Comparison of ENCODE assay signal across 19 cellular contexts in genomic region chr21:42560517-42561179, GRCh38. TPM values are rescaled to one million over a fixed set of nuclear protein-coding genes. Genes with fewer than 3 reads are reported as not detected.
DNase-seq lines count a peak whose midpoint lies in the region; ATAC-seq and TF ChIP-seq lines count a peak whose summit lies in the region.
"Had no signal": no experiment of that assay in that cellular context is flagged by ENCODE, and none has a peak within 500 bp of the region (broad histone marks: within the 10 kb centered on the region; RNA-seq: fewer than 3 reads in every experiment).

No MANE protein-coding gene starts in this region.

- no peaks in the 10 kb centered on the region for H4K20me1 ChIP-seq in SU-DHL-6 (ENCODE audit: low read depth, low read length)

- H3K36me3 Mint-ChIP-seq in activated naive CD4-positive, alpha-beta T cell treated with anti-CD3 and anti-CD28 coated beads, Interleukin-2, amount 10 ng/mL, durations not matched to agents 7 days and 5 days: peaks cover 17% of the 10 kb centered on the region
- no peaks in the 10 kb centered on the region for H3K36me3 Mint-ChIP-seq in neural crest cell (ENCODE audit: low read depth)

- no peak for ATAC-seq in GM21825 (IDR thresholded peaks at IDR 0.05; ENCODE audit: unreplicated experiment)
- no peak for ATAC-seq in HG02642 (IDR thresholded peaks at IDR 0.05; ENCODE audit: poor library complexity, unreplicated experiment)
- ATAC-seq: heart right ventricle, left ventricle myocardium superior had no signal

- peak overlapping the region; percentile 70 for H3K9ac ChIP-seq in SU-DHL-6 (ENCODE audit: low read length)

- no peaks in the 10 kb centered on the region for H3K9me2 ChIP-seq in SU-DHL-6 (replicated peaks; ENCODE audit: insufficient read depth, low read length)

- no peak overlapping the region for H3K4me3 Mint-ChIP-seq in activated naive CD4-positive, alpha-beta T cell treated with anti-CD3 and anti-CD28 coated beads, Interleukin-2, amount 10 ng/mL, durations not matched to agents 7 days and 5 days
- no peak overlapping the region for H3K4me3 Mint-ChIP-seq in neural crest cell
- H3K4me3 Mint-ChIP-seq: dendritic cell treated with granulocyte-macrophage colony-stimulating factor and Interleukin-4, amounts not matched to agents 40 ng/mL and 50 ng/mL, for 4 days had no signal

- no peaks in the 10 kb centered on the region for H3K27me3 ChIP-seq in SU-DHL-6 (ENCODE audit: low read length)
- H3K27me3 ChIP-seq: heart right ventricle, uterus had no signal

- TF ChIP-seq CTCF in SU-DHL-6 (IDR thresholded peaks at IDR 0.05; ENCODE audit: insufficient read depth, low read length, poor library complexity, severe bottlenecking) (no peak), neural crest cell (conservative IDR thresholded peaks at IDR 0.05) (no peak)

- peaks cover 16% of the 10 kb centered on the region; the same call in 1 of the 2 replicates for H3K79me2 ChIP-seq in SU-DHL-6 (ENCODE audit: insufficient read depth, low read length)

- CTCF ChIA-PET in activated naive CD4-positive, alpha-beta T cell treated with anti-CD3 and anti-CD28 coated beads, Interleukin-2, amount 10 ng/mL, durations not matched to agents 7 days and 5 days (lab: Charles Lee): interaction anchor here (1.0 to 1.2 kb wide), 2 partner anchors 87 to 250 kb away, joined by 3 to 6 read pairs; no protein-coding TSS in a partner anchor

- H2AFZ ChIP-seq in SU-DHL-6 (ENCODE audit: low read depth, low read length, severe bottlenecking): no peak overlapping the region

- peak overlapping the region; percentile 77 for H3K4me2 ChIP-seq in SU-DHL-6 (ENCODE audit: low read depth, low read length, poor library complexity, severe bottlenecking)

- H3K9me3 ChIP-seq in SU-DHL-6 (ENCODE audit: insufficient read depth, low read length): no peaks in the 10 kb centered on the region
- H3K9me3 ChIP-seq: heart right ventricle, uterus had no signal

- peak overlapping the region; percentile 99 for H3K27ac ChIP-seq in SU-DHL-6 (ENCODE audit: low read depth, low read length)
- H3K27ac ChIP-seq: heart right ventricle, uterus had no signal

- H3K4me1 Mint-ChIP-seq in activated naive CD4-positive, alpha-beta T cell treated with anti-CD3 and anti-CD28 coated beads, Interleukin-2, amount 10 ng/mL, durations not matched to agents 7 days and 5 days: no peaks in the 10 kb centered on the region
- H3K4me1 Mint-ChIP-seq in neural crest cell: peaks cover 4% of the 10 kb centered on the region

- H3K9me3 Mint-ChIP-seq in activated naive CD4-positive, alpha-beta T cell treated with anti-CD3 and anti-CD28 coated beads, Interleukin-2, amount 10 ng/mL, durations not matched to agents 7 days and 5 days: no peaks in the 10 kb centered on the region
- no peaks in the 10 kb centered on the region for H3K9me3 Mint-ChIP-seq in neural crest cell
- H3K9me3 Mint-ChIP-seq: dendritic cell treated with granulocyte-macrophage colony-stimulating factor and Interleukin-4, amounts not matched to agents 40 ng/mL and 50 ng/mL, for 4 days had no signal

- no peak for DNase-seq in activated naive CD4-positive, alpha-beta T cell treated with anti-CD3 and anti-CD28 coated beads, Interleukin-2, amount 10 ng/mL, durations not matched to agents 7 days and 5 days
- DNase-seq in activated naive CD4-positive, alpha-beta T cell treated with anti-CD3 and anti-CD28 coated beads, Interleukin-2, amount 50 U/mL, for 16 hours: no peak
- DNase-seq in neural crest cell (ENCODE audit: low read depth, low spot score) (no peak), NCI-H2029 treated with DMSO at 0.1 percent for 48 hours (lab: John Stamatoyannopoulos, UW) (no peak)
- no peak for DNase-seq in stimulated activated naive CD4-positive, alpha-beta T cell treated with Interleukin-2 at 50 U/mL for 16 hours (lab: John Stamatoyannopoulos, UW)
- DNase-seq: ACHN; activated CD4-positive, alpha-beta T cell treated with anti-CD3 and anti-CD28 coated beads for 4 hours; activated gamma-delta T cell treated with Interleukin-2 at 50 U/mL for 16 hours; heart right ventricle; IMR-90; left ventricle myocardium superior; NCI-H187 treated with DMSO at 0.1 percent for 48 hours; NCI-H446; stimulated activated CD4-positive, alpha-beta T cell treated with anti-CD3 and anti-CD28 coated beads, Interleukin-4, amount 100 ng/mL, for 4 hours had no signal

- H3K27me3 Mint-ChIP-seq in activated naive CD4-positive, alpha-beta T cell treated with anti-CD3 and anti-CD28 coated beads, Interleukin-2, amount 10 ng/mL, durations not matched to agents 7 days and 5 days: no peaks in the 10 kb centered on the region
- H3K27me3 Mint-ChIP-seq in neural crest cell (ENCODE audit: low read depth): no peaks in the 10 kb centered on the region
- H3K27me3 Mint-ChIP-seq: dendritic cell treated with granulocyte-macrophage colony-stimulating factor and Interleukin-4, amounts not matched to agents 40 ng/mL and 50 ng/mL, for 4 days had no signal

- peak overlapping the region; percentile 55 for H3K4me3 ChIP-seq in SU-DHL-6 (ENCODE audit: insufficient read depth, low read length, poor library complexity, severe bottlenecking)
- H3K4me3 ChIP-seq: heart right ventricle, uterus had no signal

- H3K36me3 ChIP-seq in SU-DHL-6 (ENCODE audit: low read length): no peaks in the 10 kb centered on the region; the same call in 1 of the 2 replicates
- H3K36me3 ChIP-seq: uterus had no signal

- H3F3A ChIP-seq in SU-DHL-6 (ENCODE audit: insufficient read depth): peaks cover 38% of the 10 kb centered on the region

- peak overlapping the region; percentile 4 for H3K27ac Mint-ChIP-seq in activated naive CD4-positive, alpha-beta T cell treated with anti-CD3 and anti-CD28 coated beads, Interleukin-2, amount 10 ng/mL, durations not matched to agents 7 days and 5 days
- H3K27ac Mint-ChIP-seq in neural crest cell (ENCODE audit: unreplicated experiment): peak overlapping the region; percentile 27
- H3K27ac Mint-ChIP-seq: dendritic cell treated with granulocyte-macrophage colony-stimulating factor and Interleukin-4, amounts not matched to agents 40 ng/mL and 50 ng/mL, for 4 days had no signal

RNA-seq across cellular contexts. Expression of gene SLC37A1, which starts 47.0 kb away (rescaled TPM):
- total RNA-seq in neural crest cell: 9.1 and 9.9 TPM in 2 replicates
